ENCODE assay signal across 15 cellular contexts in the genomic region with DNA sequence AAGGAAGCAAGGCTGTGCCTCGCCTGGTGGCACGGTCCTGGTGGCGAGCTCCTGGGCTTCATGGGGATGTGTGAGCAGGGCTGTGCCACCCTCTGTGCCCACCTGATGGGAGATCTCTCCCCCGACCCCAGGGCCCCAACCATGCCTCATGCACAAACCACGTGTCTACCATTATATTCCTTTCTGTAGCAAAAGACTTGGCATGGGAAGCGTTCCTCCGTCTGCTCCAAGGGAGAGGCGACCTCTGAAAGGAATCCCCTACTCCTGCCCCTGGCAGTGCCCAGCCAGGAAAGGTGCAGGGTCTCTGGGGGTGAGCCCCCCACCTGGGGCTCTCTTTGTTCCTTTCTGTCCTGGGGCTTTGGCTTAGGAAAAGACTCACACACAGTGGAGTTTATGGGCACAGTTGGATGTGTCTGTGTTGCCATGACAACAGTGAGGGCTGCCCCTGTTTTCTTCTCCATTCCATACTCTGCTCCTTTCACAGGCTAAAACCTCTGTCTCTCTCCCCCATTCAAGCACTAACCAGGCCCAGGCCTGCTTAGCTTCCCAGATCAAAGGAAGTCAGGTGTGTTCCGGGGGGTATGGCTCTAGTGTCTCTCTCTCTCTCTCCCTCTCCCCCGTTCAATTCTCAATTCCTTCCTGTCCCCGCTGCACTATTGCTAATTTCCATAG.
DNase-seq lines count a peak whose midpoint lies in the region; ATAC-seq and TF ChIP-seq lines count a peak whose summit lies in the region.
"Had no signal": no experiment of that assay in that cellular context is flagged by ENCODE, and none has a peak within 500 bp of the region (broad histone marks: within the 10 kb centered on the region; RNA-seq: fewer than 3 reads in every experiment).

No MANE protein-coding gene starts in this region.

- H3K27me3 ChIP-seq in NT2/D1 (ENCODE audit: insufficient read depth, insufficient read length) (peaks cover 15% of the 10 kb centered on the region), WERI-Rb-1 (ENCODE audit: insufficient read depth, low read depth, severe bottlenecking) (no peaks in the 10 kb centered on the region)

- H3K4me3 ChIP-seq in NT2/D1 (ENCODE audit: insufficient read length, low read depth) (no peak overlapping the region), WERI-Rb-1 (ENCODE audit: low read depth, low read length) (no peak overlapping the region)
- H3K4me3 ChIP-seq: prostate gland had no signal

- peaks cover 39% of the 10 kb centered on the region for H3K4me1 ChIP-seq in NT2/D1 (ENCODE audit: insufficient read depth, insufficient read length)
- H3K4me1 ChIP-seq: prostate gland had no signal

- H3K9me3 ChIP-seq in NT2/D1 (ENCODE audit: insufficient read depth, low read length) (no peaks in the 10 kb centered on the region; the same call in 1 of the 2 replicates), WERI-Rb-1 (ENCODE audit: severe bottlenecking) (no peaks in the 10 kb centered on the region)
- H3K9me3 ChIP-seq: prostate gland had no signal

- H3K36me3 ChIP-seq in NT2/D1 (ENCODE audit: insufficient read depth, insufficient read length, low read length) (peaks cover 3% of the 10 kb centered on the region), WERI-Rb-1 (no peaks in the 10 kb centered on the region)
- H3K36me3 ChIP-seq: prostate gland had no signal

- no peak for ATAC-seq in GM19328 (IDR thresholded peaks at IDR 0.05; ENCODE audit: unreplicated experiment)
- no peak for ATAC-seq in HG03097 (IDR thresholded peaks at IDR 0.05; ENCODE audit: low FRiP score, unreplicated experiment)
- ATAC-seq: activated T-cell treated with anti-CD3 and anti-CD28 coated beads, Interleukin-2, amount 50 U/mL, for 4 hours; foreskin keratinocyte had no signal

- H3K9ac ChIP-seq in NT2/D1 (ENCODE audit: insufficient read length, low read depth), result peak overlapping the region; percentile 11

- DNase-seq in DMS53 (lab: John Stamatoyannopoulos, UW), result peak; percentile 56
- no peak for DNase-seq in DMS53 treated with DMSO at 0.1 percent for 48 hours (lab: John Stamatoyannopoulos, UW; ENCODE audit: unreplicated experiment)
- DNase-seq in COR-L47 (lab: John Stamatoyannopoulos, UW), result peak; percentile 22
- DNase-seq in NT2/D1 (ENCODE audit: low read depth, low spot score), result peak; percentile 89
- DNase-seq in iPS DF 19.7 (ENCODE audit: low read depth, low spot score), result peak; percentile 65
- DNase-seq in WERI-Rb-1, result no peak
- DNase-seq: 8988T; activated T-cell treated with anti-CD3 and anti-CD28 coated beads, Interleukin-2, amount 50 U/mL, for 4 hours; effector memory CD4-positive, alpha-beta T cell; foreskin keratinocyte; NCI-H2171 treated with DMSO at 0.1 percent for 48 hours; T-helper 1 cell had no signal

- no peak overlapping the region for H3K27ac ChIP-seq in WERI-Rb-1
- H3K27ac ChIP-seq: foreskin keratinocyte, prostate gland had no signal

- TF ChIP-seq CTCF in WERI-Rb-1 (IDR thresholded peaks at IDR 0.05; ENCODE audit: low read depth, low read length), result no peak

Comparison
In these comparisons a context has a peak if more than half of its experiments do, and no peak if none do; other contexts are left out.
1. DNase-seq: peak in DMS53 (single experiment), COR-L47 (single experiment), NT2/D1 (single experiment) and iPS DF 19.7 (single experiment); none in DMS53 treated with DMSO at 0.1 percent for 48 hours (single experiment) and WERI-Rb-1 (single experiment).